29 cellular contexts compared by ENCODE assay signal in the genomic region with DNA sequence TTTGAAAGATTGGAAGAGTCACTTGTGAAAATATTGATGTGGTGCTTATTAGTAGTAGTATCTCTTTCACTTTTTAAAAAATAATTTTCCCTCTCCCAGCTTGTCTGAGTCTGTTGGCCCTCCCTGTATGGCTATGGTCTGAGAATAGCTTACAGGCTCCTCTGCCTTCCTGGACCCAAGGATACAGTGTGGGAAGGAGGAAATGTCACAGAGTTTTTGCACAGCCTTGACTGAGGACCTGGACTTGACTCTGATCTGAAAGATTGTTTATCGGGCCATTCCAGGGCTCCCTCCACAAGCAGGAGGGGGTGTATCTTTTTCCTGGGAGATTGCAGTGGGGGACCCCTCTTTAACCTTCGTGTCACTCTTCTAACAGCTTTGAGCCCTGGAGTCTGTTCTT.
"Had no signal": no experiment of that assay in that cellular context is flagged by ENCODE, and none has a peak within 500 bp of the region (broad histone marks: within the 10 kb centered on the region; RNA-seq: fewer than 3 reads in every experiment).

No MANE protein-coding gene starts in this region.

- H3K4me3 ChIP-seq: colonic mucosa, dorsolateral prefrontal cortex, esophagus squamous epithelium, gastrocnemius medialis, heart right ventricle, left lung, lower lobe of right lung, mucosa of descending colon had no signal

- H3K36me3 Mint-ChIP-seq: mesothelial cell of epicardium, naive B cell had no signal

- FAIRE-seq: endometrium, islet of Langerhans, keratinocyte had no signal

- DNase-seq: colonic mucosa; cortex of kidney; dermis blood vessel endothelial cell; dorsolateral prefrontal cortex; effector CD4-positive, alpha-beta T cell; effector memory CD8-positive, alpha-beta T cell; endodermal cell; erythroblast; esophagus squamous epithelium; foreskin fibroblast; foreskin melanocyte; gastrocnemius medialis; glutamatergic neuron; head of caudate nucleus; heart right ventricle; hippocampal formation; left cardiac atrium; left lung; left ventricle myocardium superior; lower lobe of right lung; mesenchymal stem cell; mucosa of descending colon; naive B cell had no signal

- ATAC-seq: effector memory CD8-positive, alpha-beta T cell; esophagus mucosa; gastrocnemius medialis; left lung; left ventricle myocardium superior; lower lobe of right lung; mucosa of descending colon had no signal

- H3K4me3 Mint-ChIP-seq: effector memory CD8-positive, alpha-beta T cell; endodermal cell; mesothelial cell of epicardium; naive B cell had no signal

- H3K27ac ChIP-seq: colonic mucosa, dorsolateral prefrontal cortex, epithelial cell of prostate, esophagus squamous epithelium, gastrocnemius medialis, heart right ventricle, left lung, lower lobe of right lung had no signal

- H3K4me1 ChIP-seq: colonic mucosa, esophagus squamous epithelium, gastrocnemius medialis, lower lobe of right lung had no signal

- H3K9me3 Mint-ChIP-seq: effector memory CD8-positive, alpha-beta T cell; endodermal cell had no signal

- H3K27ac Mint-ChIP-seq: effector memory CD8-positive, alpha-beta T cell; endodermal cell; mesothelial cell of epicardium had no signal

- H3K36me3 ChIP-seq: colonic mucosa, esophagus squamous epithelium, gastrocnemius medialis, heart right ventricle, left lung, lower lobe of right lung had no signal

- H3K4me1 Mint-ChIP-seq: endodermal cell, mesothelial cell of epicardium had no signal

- H3K9me3 ChIP-seq: colonic mucosa, esophagus squamous epithelium, gastrocnemius medialis, left lung, lower lobe of right lung, mucosa of descending colon had no signal

- H3K27me3 ChIP-seq: colonic mucosa, dorsolateral prefrontal cortex, esophagus squamous epithelium, gastrocnemius medialis, heart right ventricle, left lung had no signal
